In the genomic region with DNA sequence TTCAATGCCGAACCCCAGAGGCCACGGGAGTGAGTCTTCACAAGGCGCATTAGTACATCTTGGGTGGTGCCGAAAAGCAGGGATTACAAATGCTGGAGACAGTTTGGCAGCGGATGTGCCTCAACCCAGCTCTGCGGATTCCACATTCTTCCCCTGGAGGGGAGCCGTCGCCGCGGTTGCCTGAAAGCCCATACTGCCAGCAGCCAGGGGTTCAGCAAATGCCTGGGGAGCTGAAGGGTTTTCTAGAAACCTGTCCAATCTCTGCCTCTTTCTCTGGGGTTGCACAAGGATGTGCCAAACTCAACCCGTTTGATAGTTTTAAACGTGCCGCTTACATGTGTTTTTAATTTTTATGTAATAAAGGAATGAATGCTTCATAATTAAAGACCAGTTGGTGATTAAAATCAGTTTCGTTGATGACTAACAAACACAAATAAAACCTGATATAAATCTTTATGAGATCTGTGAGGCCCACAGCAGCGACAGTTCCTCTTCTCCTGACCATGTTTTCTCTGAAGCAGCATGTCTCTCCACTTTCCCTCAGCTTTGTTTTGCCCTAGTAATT, we compare ENCODE assay signal across 10 cellular contexts.
DNase-seq lines count a peak whose midpoint lies in the region; ATAC-seq and TF ChIP-seq lines count a peak whose summit lies in the region.
"Had no signal": no experiment of that assay in that cellular context is flagged by ENCODE, and none has a peak within 500 bp of the region (broad histone marks: within the 10 kb centered on the region; RNA-seq: fewer than 3 reads in every experiment).

No MANE protein-coding gene starts in this region.

- DNase-seq in H7 (peak; percentile 66), WTC11 (ENCODE audit: low spot score) (peak; percentile 78), right atrium auricular region (ENCODE audit: low spot score) (peak; percentile 82), skeletal muscle cell (ENCODE audit: low read depth) (peak; percentile 81), T-cell (no peak), COLO829 (ENCODE audit: low spot score) (no peak)
- DNase-seq in activated naive CD4-positive, alpha-beta T cell treated with anti-CD3 and anti-CD28 coated beads, Interleukin-2, amount 50 U/mL, for 16 hours, result no peak
- DNase-seq: colonic mucosa, T-helper 2 cell had no signal

- peaks cover 0 to 21% of the 10 kb centered on the region in 2 donors for H3K4me1 ChIP-seq in right atrium auricular region
- H3K4me1 ChIP-seq: colonic mucosa had no signal

- H3K27ac Mint-ChIP-seq in WTC11 (peak overlapping the region; percentile 97), T-cell (no peak overlapping the region)

- POLR2A ChIA-PET in WTC11 (lab: Charles Lee), result no interaction called here
- POLR2A ChIA-PET in T-cell (lab: Charles Lee), result interaction anchor here in 1 of 2 donors (0.7 kb wide), 1 partner anchor 48 kb away, joined by 4 read pairs; no protein-coding TSS in a partner anchor

- no peaks in the 10 kb centered on the region for H3K36me3 ChIP-seq in H7 (replicated peaks; ENCODE audit: control insufficient read depth, insufficient read depth, low read length)
- no peaks in the 10 kb centered on the region for H3K36me3 ChIP-seq in right atrium auricular region
- H3K36me3 ChIP-seq: colonic mucosa had no signal

- H3K4me3 ChIP-seq in H7 (ENCODE audit: insufficient read depth, low read depth, low read length), result no peak overlapping the region
- peak overlapping the region in 1 of 2 donors; percentile 18 for H3K4me3 ChIP-seq in right atrium auricular region
- H3K4me3 ChIP-seq in skeletal muscle cell (ENCODE audit: low read depth, low read length), result no peak overlapping the region
- H3K4me3 ChIP-seq: colonic mucosa had no signal

- ATAC-seq in WTC11 (peak; percentile 92), T-cell (replicated peaks in 1 of 4) (no peak), GM19455 (IDR thresholded peaks at IDR 0.05; ENCODE audit: unreplicated experiment) (no peak)

- H3K4me1 Mint-ChIP-seq in WTC11 (peaks cover 46% of the 10 kb centered on the region), T-cell (no peaks in the 10 kb centered on the region)

- H3K9me3 Mint-ChIP-seq in WTC11 (peaks cover 8% of the 10 kb centered on the region), T-cell (peaks cover 7 to 9% (median 8%) of the 10 kb centered on the region in 3 donors)

- peak overlapping the region; percentile 54 for H3K4me3 Mint-ChIP-seq in WTC11
- H3K4me3 Mint-ChIP-seq in T-cell, result no peak overlapping the region

- peaks cover 0 to 5% of the 10 kb centered on the region in 2 donors for H3K9me3 ChIP-seq in right atrium auricular region
- H3K9me3 ChIP-seq: colonic mucosa had no signal

- H3K27me3 ChIP-seq in H7 (ENCODE audit: control insufficient read depth, insufficient read depth, low read length) (no peaks in the 10 kb centered on the region), right atrium auricular region (no peaks in the 10 kb centered on the region)
- H3K27me3 ChIP-seq: colonic mucosa had no signal

- H3K36me3 Mint-ChIP-seq in WTC11, result peaks cover 7% of the 10 kb centered on the region
- H3K36me3 Mint-ChIP-seq in T-cell, result peaks cover 7% of the 10 kb centered on the region

- CTCF ChIA-PET in WTC11 (lab: Charles Lee), result interaction anchor here (0.6 to 1.9 kb wide), 5 partner anchors 7 to 336 kb away, joined by 3 to 8 read pairs (median 3); a partner anchor contains a TSS
- CTCF ChIA-PET in T-cell (lab: Charles Lee), result no interaction called here

- TF ChIP-seq CTCF in WTC11 (IDR thresholded peaks at IDR 0.05) (no peak), right atrium auricular region (IDR thresholded peaks at IDR 0.05) (no peak)

- peak overlapping the region; percentile 47 to 63 for H3K27ac ChIP-seq in right atrium auricular region
- H3K27ac ChIP-seq: colonic mucosa had no signal

- no peaks in the 10 kb centered on the region for H3K27me3 Mint-ChIP-seq in WTC11 (ENCODE audit: low read depth)
- peaks cover 11 to 33% of the 10 kb centered on the region in 2 donors for H3K27me3 Mint-ChIP-seq in T-cell

TF ChIP-seq in WTC11, 78 proteins besides CTCF, POLR2A, EP300 and RAD21:
- TF ChIP-seq ZNF423 (CRISPR knock-in tag; IDR thresholded peaks at IDR 0.05), result peak; percentile 77
- 0 out of 2 replicates have a peak, but pooled peaks have one; percentile 45 for TF ChIP-seq ZBTB21 (CRISPR knock-in tag; IDR thresholded peaks at IDR 0.05; ENCODE audit: borderline replicate concordance)
- 0 out of 2 replicates have a peak, but pooled peaks have one; percentile 28 for TF ChIP-seq SP1 (CRISPR knock-in tag; conservative IDR thresholded peaks at IDR 0.05)
- TF ChIP-seq NR1H2 (CRISPR knock-in tag; IDR thresholded peaks at IDR 0.05), result no peak

Comparison
In these comparisons a context has a peak if more than half of its experiments do, and no peak if none do; other contexts are left out.
1. DNase-seq: peak in H7 (single experiment), WTC11 (single experiment), right atrium auricular region (single experiment) and skeletal muscle cell (single experiment); none in T-cell (0 of 34), COLO829 (single experiment) and activated naive CD4-positive, alpha-beta T cell treated with anti-CD3 and anti-CD28 coated beads, Interleukin-2, amount 50 U/mL, for 16 hours (single experiment).